Comparison of ENCODE assay signal across 6 cellular contexts in genomic region chr2:142144547-142144946, GRCh38. TPM values are rescaled to one million over a fixed set of nuclear protein-coding genes. Genes with fewer than 3 reads are reported as not detected.
"Had no signal": no experiment of that assay in that cellular context is flagged by ENCODE, and none has a peak within 500 bp of the region (broad histone marks: within the 10 kb centered on the region; RNA-seq: fewer than 3 reads in every experiment).

No MANE protein-coding gene starts in this region.

- H2AFZ ChIP-seq: GM23338 had no signal

- H3K4me3 ChIP-seq: GM23338 had no signal

- DNase-seq: H9, HCEC 1CT had no signal

- H3K4me2 ChIP-seq: GM23338 had no signal

- ATAC-seq: GM23338, HepG2 had no signal

RNA-seq across cellular contexts. Expression of gene LRP1B, which starts 13.7 kb away (rescaled TPM):
- total RNA-seq: H1, H9 had no signal
- polyA plus RNA-seq: HepG2, IgD-negative memory B cell had no signal
